9 cellular contexts compared by ENCODE assay signal in the genomic region with DNA sequence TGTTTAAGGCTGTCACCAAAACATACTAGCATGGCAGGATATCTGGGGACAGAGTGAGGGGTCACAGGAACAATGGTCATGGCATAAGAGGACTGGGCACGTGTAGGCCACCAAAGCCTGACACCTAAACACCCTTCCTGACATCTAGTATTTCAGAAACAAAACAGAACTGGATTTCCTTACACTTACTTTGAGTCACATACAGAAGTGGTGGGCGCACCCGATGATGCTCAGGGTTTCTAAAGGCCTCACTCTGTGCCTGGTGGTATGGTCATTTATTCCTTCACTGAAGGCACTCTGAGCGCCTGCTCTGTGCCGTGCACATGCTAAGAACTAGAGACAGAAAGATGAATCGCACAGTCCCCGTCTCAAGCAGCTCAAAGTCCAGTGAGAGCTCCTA. TPM values are rescaled to one million over a fixed set of nuclear protein-coding genes. Genes with fewer than 3 reads are reported as not detected.
DNase-seq lines count a peak whose midpoint lies in the region; ATAC-seq and TF ChIP-seq lines count a peak whose summit lies in the region.
"Had no signal": no experiment of that assay in that cellular context is flagged by ENCODE, and none has a peak within 500 bp of the region (broad histone marks: within the 10 kb centered on the region; RNA-seq: fewer than 3 reads in every experiment).

No MANE protein-coding gene starts in this region.

- no peak overlapping the region for H3K27ac ChIP-seq in AG04450 (ENCODE audit: low read depth, low read length)
- no peak overlapping the region for H3K27ac ChIP-seq in mesenchymal stem cell (ENCODE audit: low read length, poor library complexity, severe bottlenecking)
- no peak overlapping the region for H3K27ac ChIP-seq in uterus

- H3K36me3 ChIP-seq in mesenchymal stem cell (ENCODE audit: control insufficient read depth in 1 of 2, insufficient read depth in 2 of 2, low read depth in 1 of 2, low read length in 2 of 2) (peaks cover 0 to 4% of the 10 kb centered on the region in 2 experiments), uterus (no peaks in the 10 kb centered on the region)

- H3K4me1 ChIP-seq in mesenchymal stem cell (ENCODE audit: control insufficient read depth, insufficient read depth, low read depth, low read length), result peaks cover 5% of the 10 kb centered on the region
- peaks cover 0 to 9% of the 10 kb centered on the region in 2 donors for H3K4me1 ChIP-seq in uterus

- ATAC-seq in left cardiac atrium, result no peak
- ATAC-seq in GM21367 (IDR thresholded peaks at IDR 0.05; ENCODE audit: unreplicated experiment), result no peak

- peaks cover 30% of the 10 kb centered on the region for H3K79me1 ChIP-seq in mesenchymal stem cell (replicated peaks; ENCODE audit: low read length, poor library complexity, severe bottlenecking)

- H4K91ac ChIP-seq in mesenchymal stem cell (ENCODE audit: low read length), result no peak overlapping the region

- H3K4me1 Mint-ChIP-seq in activated CD4-positive, alpha-beta memory T cell treated with anti-CD3 and anti-CD28 coated beads, Interleukin-2, amount 10 ng/mL, durations not matched to agents 7 days and 5 days, result peaks cover 41% of the 10 kb centered on the region

- no peak overlapping the region for H3K23ac ChIP-seq in mesenchymal stem cell (ENCODE audit: low read length in 2 of 2)

- TF ChIP-seq CTCF in AG04450 (IDR thresholded peaks at IDR 0.05; ENCODE audit: low read depth, low read length), result no peak
- TF ChIP-seq CTCF in HFF-Myc (IDR thresholded peaks at IDR 0.05; ENCODE audit: low read depth, low read length, missing control alignments), result no peak
- TF ChIP-seq CTCF in uterus (IDR thresholded peaks at IDR 0.05), result no peak

- H3K4me3 ChIP-seq in AG04450 (ENCODE audit: low read depth, low read length), result 0 out of 2 replicates have a peak overlapping the region, but pooled peaks have one; percentile 10
- peak overlapping the region; percentile 54 for H3K4me3 ChIP-seq in HFF-Myc (replicated peaks; ENCODE audit: low read depth, low read length)
- H3K4me3 ChIP-seq in mesenchymal stem cell (ENCODE audit: insufficient read depth in 1 of 2, low read depth in 1 of 2, low read length in 2 of 2), result peak overlapping the region in 1 of 2 experiments; percentile 92
- H3K4me3 ChIP-seq in uterus, result no peak overlapping the region

- 91% methylated on average over 7 of the region's 7 CpGs for WGBS in mesenchymal stem cell

- peaks cover 22% of the 10 kb centered on the region for H3K36me3 Mint-ChIP-seq in activated CD4-positive, alpha-beta memory T cell treated with anti-CD3 and anti-CD28 coated beads, Interleukin-2, amount 10 ng/mL, durations not matched to agents 7 days and 5 days (ENCODE audit: low read depth)

- H3K9ac ChIP-seq in mesenchymal stem cell (ENCODE audit: low read length), result peak overlapping the region; percentile 81

- CTCF ChIA-PET in AG04450 (lab: Charles Lee), result no interaction called here
- CTCF ChIA-PET in activated CD4-positive, alpha-beta memory T cell treated with anti-CD3 and anti-CD28 coated beads, Interleukin-2, amount 10 ng/mL, durations not matched to agents 7 days and 5 days (lab: Charles Lee), result interaction anchor here (1.0 to 3.2 kb wide), 2 partner anchors 54 to 69 kb away, joined by 5 to 17 read pairs; a partner anchor contains a TSS

- no peak overlapping the region for H2AFZ ChIP-seq in mesenchymal stem cell (ENCODE audit: low read depth, low read length)

- no peak overlapping the region for H2BK12ac ChIP-seq in mesenchymal stem cell (ENCODE audit: low read length in 2 of 2)

- H2BK5ac ChIP-seq in mesenchymal stem cell (ENCODE audit: low read depth, low read length, poor library complexity, severe bottlenecking), result no peak overlapping the region

- H3K14ac ChIP-seq in mesenchymal stem cell (ENCODE audit: low read length in 2 of 2), result no peak overlapping the region

- H3K9me3 ChIP-seq in AG04450 (ENCODE audit: control insufficient read depth, insufficient read depth, low read length) (no peaks in the 10 kb centered on the region; the same call in 1 of the 2 replicates), mesenchymal stem cell (ENCODE audit: control insufficient read depth, low read length) (no peaks in the 10 kb centered on the region), uterus (no peaks in the 10 kb centered on the region)

- no peaks in the 10 kb centered on the region for H3K9me3 Mint-ChIP-seq in activated CD4-positive, alpha-beta memory T cell treated with anti-CD3 and anti-CD28 coated beads, Interleukin-2, amount 10 ng/mL, durations not matched to agents 7 days and 5 days

- intact Hi-C loops in left cardiac atrium (cut with DNase I), result loop anchor here in 1 of 2 donors (5.0 kb wide), 1 partner anchor 66 kb away; no protein-coding TSS in a partner anchor
- intact Hi-C loops in uterus (cut with DNase I; ENCODE audit: low total_unique reads), result loop anchor here (5.0 kb wide), 1 partner anchor 71 kb away; a partner anchor contains a TSS

- H3K27me3 ChIP-seq in AG04450 (ENCODE audit: control insufficient read depth, insufficient read depth, low read length), result no peaks in the 10 kb centered on the region
- H3K27me3 ChIP-seq in mesenchymal stem cell (ENCODE audit: control insufficient read depth in 1 of 2, insufficient read depth in 1 of 2, low read length in 2 of 2), result no peaks in the 10 kb centered on the region
- H3K27me3 ChIP-seq in uterus, result no peaks in the 10 kb centered on the region

- H3K4me2 ChIP-seq in mesenchymal stem cell (ENCODE audit: low read length, poor library complexity, severe bottlenecking), result no peak overlapping the region

- peak overlapping the region; percentile 5 for H4K8ac ChIP-seq in mesenchymal stem cell (ENCODE audit: low read length)

- peak overlapping the region; percentile 77 for H3K4me3 Mint-ChIP-seq in activated CD4-positive, alpha-beta memory T cell treated with anti-CD3 and anti-CD28 coated beads, Interleukin-2, amount 10 ng/mL, durations not matched to agents 7 days and 5 days

- no peak overlapping the region for H3K18ac ChIP-seq in mesenchymal stem cell (ENCODE audit: low read depth in 1 of 2, low read length in 2 of 2)

- H2AK5ac ChIP-seq in mesenchymal stem cell (ENCODE audit: low read length, severe bottlenecking), result no peak overlapping the region

- no peak overlapping the region for H3K4ac ChIP-seq in mesenchymal stem cell (ENCODE audit: low read depth in 1 of 2, low read length in 2 of 2)

- peak overlapping the region; percentile 88 for H3K27ac Mint-ChIP-seq in activated CD4-positive, alpha-beta memory T cell treated with anti-CD3 and anti-CD28 coated beads, Interleukin-2, amount 10 ng/mL, durations not matched to agents 7 days and 5 days

- no peak overlapping the region for H2BK15ac ChIP-seq in mesenchymal stem cell (ENCODE audit: low read depth, poor library complexity, severe bottlenecking)

- DNase-seq in AG04450 (ENCODE audit: low read depth, low spot score) (no peak), HFF-Myc (ENCODE audit: extremely low read depth, low read depth) (no peak), mesenchymal stem cell (peak; percentile 17), COLO668 (lab: John Stamatoyannopoulos, UW; ENCODE audit: unreplicated experiment) (no peak), left cardiac atrium (no peak), uterus (no peak)
- DNase-seq in activated CD4-positive, alpha-beta memory T cell treated with anti-CD3 and anti-CD28 coated beads, Interleukin-2, amount 10 ng/mL, durations not matched to agents 7 days and 5 days, result no peak
- DNase-seq: NCI-H526 had no signal

- TF ChIP-seq POLR2A in uterus (IDR thresholded peaks at IDR 0.05), result no peak

- POLR2A ChIA-PET in AG04450 (lab: Yijun Ruan, JAX), result no interaction called here
- POLR2A ChIA-PET in activated CD4-positive, alpha-beta memory T cell treated with anti-CD3 and anti-CD28 coated beads, Interleukin-2, amount 10 ng/mL, durations not matched to agents 7 days and 5 days (lab: Charles Lee), result interaction anchor here (1.0 to 4.7 kb wide), 2 partner anchors 22 to 69 kb away, joined by 3 to 67 read pairs; a partner anchor contains a TSS

- no peak overlapping the region for H2BK120ac ChIP-seq in mesenchymal stem cell (ENCODE audit: low read depth, low read length)

- peaks cover 4% of the 10 kb centered on the region for H3K27me3 Mint-ChIP-seq in activated CD4-positive, alpha-beta memory T cell treated with anti-CD3 and anti-CD28 coated beads, Interleukin-2, amount 10 ng/mL, durations not matched to agents 7 days and 5 days

RNA-seq across cellular contexts. Expression of a gene that starts 2.0 kb away (rescaled TPM):
- polyA plus RNA-seq in AG04450 (2011; rRNA removed), result 8.7 and 10.3 TPM in 2 replicates
- 8.7 and 9.1 TPM in 2 replicates for polyA minus RNA-seq in AG04450 (2011; rRNA and poly(A)+ RNA removed)
- total RNA-seq in activated CD4-positive, alpha-beta memory T cell treated with anti-CD3 and anti-CD28 coated beads, Interleukin-2, amount 10 ng/mL, durations not matched to agents 7 days and 5 days, result 10 to 100 TPM; 29.8 to 31.1 TPM
- polyA plus RNA-seq in mesenchymal stem cell (2013, experiment 1 of 2), result 8.3 TPM
- 9.0 TPM for polyA plus RNA-seq in mesenchymal stem cell (2013, experiment 2 of 2)
- total RNA-seq in left cardiac atrium (10 to 100 TPM; 10.1 to 14.8 TPM), uterus (10 to 100 TPM in 2 of 4 donors, 1 to 10 TPM in 2; 4.7 to 26.8 (median 15.4) TPM)

RNA-seq across cellular contexts. Expression of a gene that starts 48.4 kb away (rescaled TPM):
- polyA plus RNA-seq in AG04450 (2011; rRNA removed), result 27.3 and 29.6 TPM in 2 replicates
- 21.5 and 29.1 TPM in 2 replicates for polyA minus RNA-seq in AG04450 (2011; rRNA and poly(A)+ RNA removed)
- 10 to 100 TPM; 36.9 to 38.2 TPM for total RNA-seq in activated CD4-positive, alpha-beta memory T cell treated with anti-CD3 and anti-CD28 coated beads, Interleukin-2, amount 10 ng/mL, durations not matched to agents 7 days and 5 days
- 11.6 TPM for polyA plus RNA-seq in mesenchymal stem cell (2013, experiment 1 of 2)
- polyA plus RNA-seq in mesenchymal stem cell (2013, experiment 2 of 2), result 11.8 TPM
- total RNA-seq in left cardiac atrium, result 10 to 100 TPM; 29.4 to 29.8 TPM
- 10 to 100 TPM; 25.6 to 58.6 (median 37.1) TPM for total RNA-seq in uterus

Comparison
In these comparisons a context has a peak if more than half of its experiments do, and no peak if none do; other contexts are left out.
1. H3K4me3 ChIP-seq: peak in AG04450 (single experiment) and HFF-Myc (single experiment); none in uterus (0 of 2).